ENCODE assay signal across 21 cellular contexts in genomic region chr1:218711021-218711420, GRCh38.
DNase-seq lines count a peak whose midpoint lies in the region; ATAC-seq and TF ChIP-seq lines count a peak whose summit lies in the region.
"Had no signal": no experiment of that assay in that cellular context is flagged by ENCODE, and none has a peak within 500 bp of the region (broad histone marks: within the 10 kb centered on the region; RNA-seq: fewer than 3 reads in every experiment).

No MANE protein-coding gene starts in this region.

- peak; percentile 36 for DNase-seq in EL
- peak; percentile 24 for DNase-seq in NCI-H460 (ENCODE audit: extremely low read depth, low read depth)
- peak; percentile 25 for DNase-seq in dermis blood vessel endothelial cell
- DNase-seq in lung microvascular endothelial cell (ENCODE audit: low read depth in 2 of 2), result peak; percentile 10 to 34
- DNase-seq in OCI-M1 (lab: John Stamatoyannopoulos, UW), result no peak
- DNase-seq in NCI-H345 treated with DMSO at 0.1 percent for 48 hours (lab: John Stamatoyannopoulos, UW; ENCODE audit: unreplicated experiment), result no peak
- no peak for DNase-seq in suprapubic skin (ENCODE audit: low spot score in 2 of 2)
- DNase-seq: activated CD4-positive, alpha-beta T cell treated with anti-CD3 and anti-CD28 coated beads for 36 hours; aorta; CD4-positive, alpha-beta memory T cell; erythroblast; NCI-H1694; NCI-H2171; NCI-H526 treated with DMSO at 0.1 percent for 48 hours; Right ventricle myocardium superior; small intestine; stimulated activated naive B cell treated with anti-CD40 and anti-IgM and Interleukin-4, amounts not matched to agents 10 μg/mL and 1 μg/mL and 100 μg/mL, for 72 hours had no signal

- H3K4me3 ChIP-seq in suprapubic skin, result no peak overlapping the region
- H3K4me3 ChIP-seq: thoracic aorta had no signal

- WGBS in suprapubic skin, result 92% methylated on average over 1 of the region's 1 CpG

- no peaks in the 10 kb centered on the region for H3K4me1 ChIP-seq in suprapubic skin

- no peak overlapping the region for H3K27ac ChIP-seq in suprapubic skin
- H3K27ac ChIP-seq: neutrophil, thoracic aorta had no signal

- no peaks in the 10 kb centered on the region for H3K27me3 ChIP-seq in suprapubic skin
- H3K27me3 ChIP-seq: neutrophil had no signal

- H3K36me3 ChIP-seq in suprapubic skin, result no peaks in the 10 kb centered on the region
- H3K36me3 ChIP-seq: neutrophil, thoracic aorta had no signal

- no peak for TF ChIP-seq CTCF in suprapubic skin (IDR thresholded peaks at IDR 0.05)

- H3K9me3 ChIP-seq in suprapubic skin, result no peaks in the 10 kb centered on the region
- H3K9me3 ChIP-seq: neutrophil, thoracic aorta had no signal

- no peak for TF ChIP-seq POLR2A in suprapubic skin (IDR thresholded peaks at IDR 0.05)

- no peak for TF ChIP-seq EP300 in suprapubic skin (IDR thresholded peaks at IDR 0.05)

- no peak for ATAC-seq in GM19467 (IDR thresholded peaks at IDR 0.05; ENCODE audit: unreplicated experiment)
- ATAC-seq: activated CD4-positive, alpha-beta T cell treated with anti-CD3 and anti-CD28 coated beads for 36 hours; activated naive CD4-positive, alpha-beta T cell treated with anti-CD3 and anti-CD28 coated beads, Interleukin-2, amount 50 U/mL, for 72 hours; stimulated activated naive B cell treated with anti-CD40 and anti-IgM and Interleukin-4, amounts not matched to agents 10 μg/mL and 1 μg/mL and 100 μg/mL, for 72 hours had no signal

Comparison
In these comparisons a context has a peak if more than half of its experiments do, and no peak if none do; other contexts are left out.
1. DNase-seq: peak in EL (single experiment), NCI-H460 (single experiment), dermis blood vessel endothelial cell (single experiment) and lung microvascular endothelial cell (2 of 2); none in OCI-M1 (single experiment), NCI-H345 treated with DMSO at 0.1 percent for 48 hours (single experiment) and suprapubic skin (0 of 2).